Comparison of ENCODE assay signal across 1 cellular context in the genomic region with DNA sequence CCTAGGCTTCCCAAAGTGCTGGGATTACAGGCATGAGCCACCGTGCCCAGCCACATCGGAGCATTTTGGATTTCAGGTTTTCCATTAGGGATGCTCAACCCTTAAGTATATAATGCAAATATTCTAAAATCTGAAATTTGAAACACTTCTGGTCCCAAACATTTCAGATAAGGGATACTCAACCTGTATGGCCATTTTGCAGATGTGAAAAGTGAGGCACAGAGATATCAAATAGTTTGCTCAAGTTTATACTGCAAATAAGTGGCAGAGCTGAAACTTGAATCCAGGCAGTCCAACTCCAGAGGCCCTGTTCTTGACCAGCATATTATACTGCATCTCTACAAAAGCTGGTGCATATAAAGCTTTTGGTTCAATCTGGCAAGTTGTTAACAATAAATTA.
A peak's percentile ranks its signal among the peaks of the same experiment; 100 is the strongest.
TF ChIP-seq lines count a peak whose summit lies in the region.

No MANE protein-coding gene starts in this region.

TF ChIP-seq in K562, 482 proteins besides CTCF, POLR2A, EP300 and RAD21:
- TF ChIP-seq ZNF707 (CRISPR knock-in tag; conservative IDR thresholded peaks at IDR 0.05) (no peak), TEAD4 (IDR thresholded peaks at IDR 0.05; ENCODE audit: low read length) (no peak), TEAD4 (CRISPR knock-in tag; IDR thresholded peaks at IDR 0.05; ENCODE audit: borderline replicate concordance) (no peak), SMC3 (conservative IDR thresholded peaks at IDR 0.05; ENCODE audit: insufficient read depth, low read depth, low read length) (no peak), PRPF4 (IDR thresholded peaks at IDR 0.05; ENCODE audit: insufficient read depth, low read depth, low read length, poor library complexity, severe bottlenecking) (no peak), KDM1A (IDR thresholded peaks at IDR 0.05) (peak in 1 of 2 experiments; percentile 20; a peak in 1 of 4 replicates), RNF219 (CRISPR knock-in tag; IDR thresholded peaks at IDR 0.05) (no peak), ZNF592 (IDR thresholded peaks at IDR 0.05) (no peak), RBM25 (IDR thresholded peaks at IDR 0.05; ENCODE audit: low read depth, low read length, severe bottlenecking) (peak; percentile 86), HMG20B (CRISPR knock-in tag; IDR thresholded peaks at IDR 0.05) (no peak), SNIP1 (IDR thresholded peaks at IDR 0.05; ENCODE audit: low read depth) (no peak), POLR2AphosphoS2 (IDR thresholded peaks at IDR 0.05; ENCODE audit: low read length) (no peak), DMBX1 (CRISPR knock-in tag; IDR thresholded peaks at IDR 0.05; ENCODE audit: borderline replicate concordance) (no peak), RB1 (IDR thresholded peaks at IDR 0.05; ENCODE audit: low read depth) (no peak), BCOR (IDR thresholded peaks at IDR 0.05) (peak; percentile 45; the same call in 1 of the 2 replicates)
- TF ChIP-seq, protein P1, sequence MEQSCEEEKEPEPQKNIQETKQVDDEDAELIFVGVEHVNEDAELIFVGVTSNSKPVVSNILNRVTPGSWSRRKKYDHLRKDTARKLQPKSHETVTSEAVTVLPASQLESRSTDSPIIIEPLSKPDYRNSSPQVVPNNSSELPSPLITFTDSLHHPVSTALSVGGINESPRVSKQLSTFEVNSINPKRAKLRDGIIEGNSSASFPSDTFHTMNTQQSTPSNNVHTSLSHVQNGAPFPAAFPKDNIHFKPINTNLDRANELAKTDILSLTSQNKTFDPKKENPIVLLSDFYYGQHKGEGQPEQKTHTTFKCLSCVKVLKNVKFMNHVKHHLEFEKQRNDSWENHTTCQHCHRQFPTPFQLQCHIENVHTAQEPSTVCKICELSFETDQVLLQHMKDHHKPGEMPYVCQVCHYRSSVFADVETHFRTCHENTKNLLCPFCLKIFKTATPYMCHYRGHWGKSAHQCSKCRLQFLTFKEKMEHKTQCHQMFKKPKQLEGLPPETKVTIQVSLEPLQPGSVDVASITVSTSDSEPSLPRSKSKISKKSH (CRISPR knock-in tag; IDR thresholded peaks at IDR 0.05), result no peak
